9 cellular contexts compared by ENCODE assay signal in genomic region chr11:78351193-78351592, GRCh38.
DNase-seq lines count a peak whose midpoint lies in the region; ATAC-seq and TF ChIP-seq lines count a peak whose summit lies in the region.
"Had no signal": no experiment of that assay in that cellular context is flagged by ENCODE, and none has a peak within 500 bp of the region (broad histone marks: within the 10 kb centered on the region; RNA-seq: fewer than 3 reads in every experiment).

No MANE protein-coding gene starts in this region.

- intact Hi-C loops in adrenal gland (cut with DNase I) = no loop called here

- H3K9me3 ChIP-seq in adrenal gland (replicated peaks in 1 of 3) = no peaks in the 10 kb centered on the region
- no peaks in the 10 kb centered on the region for H3K9me3 ChIP-seq in mucosa of rectum (ENCODE audit: control insufficient read depth in 2 of 2, low read length in 2 of 2)
- no peaks in the 10 kb centered on the region for H3K9me3 ChIP-seq in upper lobe of left lung
- H3K9me3 ChIP-seq: pancreas had no signal

- H3K27me3 Mint-ChIP-seq in activated CD8-positive, alpha-beta memory T cell treated with anti-CD3 and anti-CD28 coated beads, Interleukin-2, amount 10 ng/mL, durations not matched to agents 7 days and 5 days = no peaks in the 10 kb centered on the region
- H3K27me3 Mint-ChIP-seq in T-cell = peaks cover 2% of the 10 kb centered on the region in 2 donors

- no peak overlapping the region for H3K4me3 Mint-ChIP-seq in activated CD8-positive, alpha-beta memory T cell treated with anti-CD3 and anti-CD28 coated beads, Interleukin-2, amount 10 ng/mL, durations not matched to agents 7 days and 5 days
- H3K4me3 Mint-ChIP-seq in T-cell = no peak overlapping the region

- WGBS in adrenal gland, 4 donors = 60 to 76% (median 68%) methylated on average over 3 of the region's 3 CpGs
- 52 to 57% methylated on average over 3 of the region's 3 CpGs for WGBS in upper lobe of left lung, 2 donors

- TF ChIP-seq POLR2A in adrenal gland (IDR thresholded peaks at IDR 0.05) = no peak
- TF ChIP-seq POLR2A in upper lobe of left lung (IDR thresholded peaks at IDR 0.05) = no peak

- H3K4me1 ChIP-seq in adrenal gland (replicated peaks in 1 of 2) (peaks cover 12 to 61% of the 10 kb centered on the region in 2 donors), mucosa of rectum (ENCODE audit: control insufficient read depth in 2 of 2, insufficient read depth in 2 of 2, low read length in 2 of 2) (peaks cover 19 to 33% of the 10 kb centered on the region in 2 donors), upper lobe of left lung (peaks cover 54 to 75% (median 64%) of the 10 kb centered on the region in 4 donors)

- no peak overlapping the region for H3K9ac ChIP-seq in mucosa of rectum (ENCODE audit: low read depth in 1 of 2, low read length in 2 of 2)

- CTCF ChIA-PET in activated CD8-positive, alpha-beta memory T cell treated with anti-CD3 and anti-CD28 coated beads, Interleukin-2, amount 10 ng/mL, durations not matched to agents 7 days and 5 days (lab: Charles Lee) = interaction anchor here (1.5 to 1.7 kb wide), 2 partner anchors 11 to 13 kb away, joined by 3 to 4 read pairs; no protein-coding TSS in a partner anchor
- CTCF ChIA-PET in T-cell (lab: Charles Lee) = interaction anchor here in 1 of 2 donors (0.6 kb wide), 1 partner anchor 11 kb away, joined by 4 read pairs; no protein-coding TSS in a partner anchor

- POLR2A ChIA-PET in T-cell (lab: Charles Lee) = interaction anchor here in 1 of 2 donors (0.9 kb wide), 1 partner anchor 9 kb away, joined by 3 read pairs; no protein-coding TSS in a partner anchor

- TF ChIP-seq EP300 in upper lobe of left lung (IDR thresholded peaks at IDR 0.05) = no peak

- H3K27ac Mint-ChIP-seq in activated CD8-positive, alpha-beta memory T cell treated with anti-CD3 and anti-CD28 coated beads, Interleukin-2, amount 10 ng/mL, durations not matched to agents 7 days and 5 days = peak overlapping the region; percentile 90
- no peak overlapping the region for H3K27ac Mint-ChIP-seq in T-cell

- H3K9me3 Mint-ChIP-seq in activated CD8-positive, alpha-beta memory T cell treated with anti-CD3 and anti-CD28 coated beads, Interleukin-2, amount 10 ng/mL, durations not matched to agents 7 days and 5 days (ENCODE audit: low read depth) = no peaks in the 10 kb centered on the region
- no peaks in the 10 kb centered on the region for H3K9me3 Mint-ChIP-seq in T-cell

- H3K4me1 Mint-ChIP-seq in activated CD8-positive, alpha-beta memory T cell treated with anti-CD3 and anti-CD28 coated beads, Interleukin-2, amount 10 ng/mL, durations not matched to agents 7 days and 5 days = peaks cover 51% of the 10 kb centered on the region
- peaks cover 15 to 25% (median 20%) of the 10 kb centered on the region in 3 donors for H3K4me1 Mint-ChIP-seq in T-cell

- TF ChIP-seq CTCF in adrenal gland (IDR thresholded peaks at IDR 0.05) = no peak
- no peak for TF ChIP-seq CTCF in upper lobe of left lung (IDR thresholded peaks at IDR 0.05)
- no peak for TF ChIP-seq CTCF in GM10266 (IDR thresholded peaks at IDR 0.05; ENCODE audit: control insufficient read depth, insufficient read depth, low read depth, missing control alignments)

- H3K4me3 ChIP-seq in adrenal gland (no peak overlapping the region), mucosa of rectum (ENCODE audit: low read length in 2 of 2) (peak overlapping the region in 1 of 2 donors; percentile 61), upper lobe of left lung (peak overlapping the region in 1 of 4 donors; percentile 4)

- H3K36me3 ChIP-seq in adrenal gland (replicated peaks in 1 of 2) (no peaks in the 10 kb centered on the region), mucosa of rectum (ENCODE audit: control insufficient read depth in 2 of 2, insufficient read depth in 2 of 2, low read length in 2 of 2) (no peaks in the 10 kb centered on the region), upper lobe of left lung (no peaks in the 10 kb centered on the region)
- H3K36me3 ChIP-seq: pancreas had no signal

- ATAC-seq in activated CD8-positive, alpha-beta memory T cell treated with anti-CD3 and anti-CD28 coated beads, Interleukin-2, amount 10 ng/mL, durations not matched to agents 7 days and 5 days = no peak
- no peak for ATAC-seq in upper lobe of left lung (ENCODE audit: low FRiP score in 2 of 2)
- ATAC-seq in T-cell (replicated peaks in 1 of 4) = no peak

- peaks cover 17% of the 10 kb centered on the region for H3K36me3 Mint-ChIP-seq in activated CD8-positive, alpha-beta memory T cell treated with anti-CD3 and anti-CD28 coated beads, Interleukin-2, amount 10 ng/mL, durations not matched to agents 7 days and 5 days
- H3K36me3 Mint-ChIP-seq in T-cell = peaks cover 4% of the 10 kb centered on the region

- no peak for DNase-seq in activated CD8-positive, alpha-beta memory T cell treated with anti-CD3 and anti-CD28 coated beads, Interleukin-2, amount 10 ng/mL, durations not matched to agents 7 days and 5 days
- no peak for DNase-seq in activated CD8-positive, alpha-beta memory T cell treated with anti-CD3 and anti-CD28 coated beads for 24 hours
- DNase-seq in adrenal gland (no peak), upper lobe of left lung (no peak), GM10266 (ENCODE audit: extremely low spot score) (no peak), T-cell (no peak)
- DNase-seq in activated CD4-positive, CD25-positive, alpha-beta regulatory T cell treated with anti-CD3 and anti-CD28 coated beads, Interleukin-2, amount 50 U/mL, for 72 hours = no peak

- no peaks in the 10 kb centered on the region for H3K27me3 ChIP-seq in adrenal gland
- no peaks in the 10 kb centered on the region for H3K27me3 ChIP-seq in mucosa of rectum (ENCODE audit: control insufficient read depth in 2 of 2, insufficient read depth in 2 of 2, low read length in 2 of 2)
- H3K27me3 ChIP-seq in upper lobe of left lung = no peaks in the 10 kb centered on the region
- H3K27me3 ChIP-seq: pancreas had no signal

- H3K27ac ChIP-seq in adrenal gland (peak overlapping the region in 3 of 5 donors; percentile 17 to 76 (median 74)), mucosa of rectum (ENCODE audit: low read depth in 2 of 2, low read length in 2 of 2) (peak overlapping the region; percentile 72 to 81), upper lobe of left lung (peak overlapping the region; percentile 68 to 86 (median 76))
